ENCODE assay signal across 8 cellular contexts in genomic region chr2:26345554-26346453, GRCh38. TPM values are rescaled to one million over a fixed set of nuclear protein-coding genes. Genes with fewer than 3 reads are reported as not detected.
DNase-seq lines count a peak whose midpoint lies in the region; ATAC-seq and TF ChIP-seq lines count a peak whose summit lies in the region.

Gene SELENOI, plus strand, starts transcription at chr2:26346143. Its CDS starts 90 bp downstream, at chr2:26346233.

- no TSS peak for BruUV-seq in IMR-90 (replicated peaks; lab: Mats Ljungman, UMichigan)

- peak within 1 kb of the TSS; percentile 94 for H3K4ac ChIP-seq in IMR-90 (ENCODE audit: low read depth, low read length)

- peak within 1 kb of the TSS; percentile 67 for H4K91ac ChIP-seq in IMR-90 (ENCODE audit: insufficient read depth, low read depth, low read length)

- H3K4me1 ChIP-seq in IMR-90 (ENCODE audit: control insufficient read depth, insufficient read depth, low read length): no peaks in the 10 kb centered on the region

- ATAC-seq in GM21528 (IDR thresholded peaks at IDR 0.05; ENCODE audit: low FRiP score, unreplicated experiment) (peak; percentile 94), IMR-90 (ENCODE audit: low read depth) (peak; percentile 99)

- TF ChIP-seq RAD21 in IMR-90 (IDR thresholded peaks at IDR 0.05; ENCODE audit: low read length): no peak

- TF ChIP-seq CTCF in IMR-90 (conservative IDR thresholded peaks at IDR 0.05; ENCODE audit: low read depth, low read length): no peak

- H2BK5ac ChIP-seq in IMR-90 (ENCODE audit: low read depth, low read length, poor library complexity, severe bottlenecking): peak within 1 kb of the TSS; percentile 85

- dilution Hi-C loops in IMR-90 (cut with HindIII; ENCODE audit: low sequenced_read_pairs, unreplicated experiment): no loop called here

- H3K14ac ChIP-seq in IMR-90 (replicated peaks; ENCODE audit: low read depth, low read length): peak within 1 kb of the TSS; percentile 92

- no peak within 1 kb of the TSS for H2BK15ac ChIP-seq in IMR-90 (ENCODE audit: low read depth, low read length)

- H2BK120ac ChIP-seq in IMR-90 (ENCODE audit: low read depth, low read length): peak within 1 kb of the TSS; percentile 45

- in situ Hi-C loops in IMR-90 (cut with MboI; ENCODE audit: low sequenced_read_pairs): loop anchor here (25.0 kb wide), 1 partner anchor 384 kb away; no protein-coding TSS in a partner anchor

- peak within 1 kb of the TSS; percentile 77 for H3K4me3 ChIP-seq in IMR-90 (ENCODE audit: insufficient read depth, low read depth, low read length)

- H4K8ac ChIP-seq in IMR-90 (ENCODE audit: low read depth in 2 of 2, low read length in 2 of 2): peak within 1 kb of the TSS; percentile 84 to 97

- POLR2A ChIA-PET in IMR-90 (lab: Charles Lee; ENCODE audit: unreplicated experiment): interaction anchor here (0.6 kb wide), 2 partner anchors 406 to 502 kb away, joined by 3 to 8 read pairs; no protein-coding TSS in a partner anchor

- H2AFZ ChIP-seq in IMR-90 (replicated peaks; ENCODE audit: low read length, poor library complexity): peak within 1 kb of the TSS; percentile 97

- H3K27me3 ChIP-seq in IMR-90 (ENCODE audit: control insufficient read depth, insufficient read depth, low read length): no peaks in the 10 kb centered on the region

- DNase-seq in DMS 273 (lab: John Stamatoyannopoulos, UW; ENCODE audit: unreplicated experiment) (peak; percentile 100), IMR-90 (peak; percentile 99), OCI-M1 (lab: John Stamatoyannopoulos, UW) (peak; percentile 99), activated T-cell treated with anti-CD3 and anti-CD28 coated beads for 24 hours (ENCODE audit: low read depth) (peak; percentile 99), epidermal melanocyte (ENCODE audit: insufficient read length, low spot score) (peak; percentile 54), middle frontal gyrus (ENCODE audit: extremely low spot score, low spot score) (peak; percentile 99)
- DNase-seq in stimulated activated CD8-positive, alpha-beta memory T cell treated with anti-CD3 and anti-CD28 coated beads, Interleukin-2, amount 100 ng/mL, for 48 hours (ENCODE audit: low read depth in 2 of 2): peak; percentile 97 to 99

- H4K5ac ChIP-seq in IMR-90 (ENCODE audit: low read depth, low read length): peak within 1 kb of the TSS; percentile 89

- peaks cover 22 to 45% of the 10 kb centered on the region in 2 experiments; a peak in 3 of 4 replicates for H3K79me1 ChIP-seq in IMR-90 (ENCODE audit: low read depth in 1 of 2, low read length in 2 of 2)

- intact Hi-C loops in IMR-90 (cut with micrococcal nuclease): loop anchor here (5.0 to 10.0 kb wide), 4 partner anchors 104 to 399 kb away; partner anchors contain the start of genes HADHA and HADHB

- WGBS in IMR-90 (ENCODE audit: extremely low coverage in 2 of 2, insufficient read length in 1 of 2), 2 experiments: 1% methylated on average over 23 of the region's 80 CpGs; no CpG with 5 or more reads in 1 of the 2 experiments

- peak; percentile 84 for TF ChIP-seq POLR2A in IMR-90 (IDR thresholded peaks at IDR 0.05; ENCODE audit: low read depth, low read length)

- H3K27ac ChIP-seq in IMR-90 (ENCODE audit: insufficient read depth, low read length): peak within 1 kb of the TSS; percentile 87

- no peak within 1 kb of the TSS for H2BK20ac ChIP-seq in IMR-90 (ENCODE audit: low read depth, low read length)

- peak within 1 kb of the TSS; percentile 97 for H2AK9ac ChIP-seq in IMR-90 (replicated peaks; ENCODE audit: low read depth, low read length, poor library complexity)

- peak within 1 kb of the TSS; percentile 54 for H2AK5ac ChIP-seq in IMR-90 (ENCODE audit: low read depth, low read length)

- peak within 1 kb of the TSS; percentile 79 for H3K56ac ChIP-seq in IMR-90 (ENCODE audit: extremely low read depth, insufficient read depth, low read length)

- H3K4me2 ChIP-seq in IMR-90 (ENCODE audit: low read depth, low read length): peak within 1 kb of the TSS; percentile 98

- peaks cover 14% of the 10 kb centered on the region for H4K20me1 ChIP-seq in IMR-90 (ENCODE audit: insufficient read depth, low read length)

- peak within 1 kb of the TSS; percentile 59 for H3K18ac ChIP-seq in IMR-90 (ENCODE audit: low read depth, low read length)

- peak within 1 kb of the TSS; percentile 93 for H3K9ac ChIP-seq in IMR-90 (ENCODE audit: low read depth, low read length)

- H3K23ac ChIP-seq in IMR-90 (ENCODE audit: low read depth, low read length): peak within 1 kb of the TSS; percentile 89

- H3K36me3 ChIP-seq in IMR-90 (ENCODE audit: control insufficient read depth, insufficient read depth, low read length): no peaks in the 10 kb centered on the region

- H3K9me3 ChIP-seq in IMR-90 (ENCODE audit: control insufficient read depth, insufficient read depth, low read length): no peaks in the 10 kb centered on the region

- CTCF ChIA-PET in IMR-90 (lab: Yijun Ruan, JAX): interaction anchor here (0.9 kb wide), 1 partner anchor 14 kb away, joined by 3 read pairs; no protein-coding TSS in a partner anchor

- no peaks in the 10 kb centered on the region for H3K9me1 ChIP-seq in IMR-90 (ENCODE audit: insufficient read depth, low read length)

TF ChIP-seq in IMR-90, 13 proteins besides CTCF, POLR2A, EP300 and RAD21:
- TF ChIP-seq ELK1 (IDR thresholded peaks at IDR 0.05; ENCODE audit: borderline replicate concordance, low read depth, low read length) (no peak), RFX5 (IDR thresholded peaks at IDR 0.05; ENCODE audit: low read depth, low read length) (no peak), MXI1 (IDR thresholded peaks at IDR 0.05; ENCODE audit: borderline replicate concordance, low read depth, low read length) (peak; percentile 65; the same call in 1 of the 2 replicates), MAZ (IDR thresholded peaks at IDR 0.05; ENCODE audit: borderline replicate concordance, low read depth, low read length) (peak; percentile 91; the same call in 1 of the 2 replicates), USF2 (IDR thresholded peaks at IDR 0.05; ENCODE audit: low read depth, low read length) (0 out of 2 replicates have a peak, but pooled peaks have one; percentile 8), MAFK (IDR thresholded peaks at IDR 0.05; ENCODE audit: low read depth, low read length) (0 out of 2 replicates have a peak, but pooled peaks have one; percentile 7), SMC3 (IDR thresholded peaks at IDR 0.05; ENCODE audit: low read depth, low read length) (no peak), CEBPB (IDR thresholded peaks at IDR 0.05; ENCODE audit: low read depth, low read length) (peak; percentile 43; the same call in 1 of the 2 replicates), CHD1 (IDR thresholded peaks at IDR 0.05; ENCODE audit: low read depth, low read length) (no peak), NFE2L2 (IDR thresholded peaks at IDR 0.05; ENCODE audit: low read depth, low read length) (no peak), RCOR1 (IDR thresholded peaks at IDR 0.05; ENCODE audit: insufficient replicate concordance, low read length) (no peak), FOS (IDR thresholded peaks at IDR 0.05; ENCODE audit: low read depth, low read length) (peak; percentile 14; the same call in 1 of the 2 replicates), BHLHE40 (IDR thresholded peaks at IDR 0.05; ENCODE audit: low read depth, low read length) (peak; percentile 64; the same call in 1 of the 2 replicates)

RNA-seq across cellular contexts. Expression of gene SELENOI, which starts in this region (rescaled TPM):
- 25.0 and 25.1 TPM in 2 replicates for total RNA-seq in IMR-90 (2012; rRNA removed)
- polyA plus RNA-seq in IMR-90 (2012; rRNA removed): 3.6 and 5.1 TPM in 2 replicates
- polyA plus RNA-seq in IMR-90 (2012; cell fraction: cytosol; rRNA removed): 4.9 and 5.6 TPM in 2 replicates
- polyA plus RNA-seq in IMR-90 (2012; cell fraction: nucleus; rRNA removed; ENCODE audit: low replicate concordance): 3.5 and 6.7 TPM in 2 replicates

Comparison
In these comparisons a context has a peak if more than half of its experiments do, and no peak if none do; other contexts are left out.
1. Peak in every context shown above with its lines: DNase-seq, ATAC-seq, H3K4me3 ChIP-seq and H3K27ac ChIP-seq.